9 cellular contexts compared by ENCODE assay signal in genomic region chr5:60161340-60161934, GRCh38.
A peak's percentile ranks its signal among the peaks of the same experiment; 100 is the strongest.
DNase-seq lines count a peak whose midpoint lies in the region; ATAC-seq and TF ChIP-seq lines count a peak whose summit lies in the region.
"Had no signal": no experiment of that assay in that cellular context is flagged by ENCODE, and none has a peak within 500 bp of the region (broad histone marks: within the 10 kb centered on the region; RNA-seq: fewer than 3 reads in every experiment).

No MANE protein-coding gene starts in this region.

- H3K27me3 ChIP-seq in neural cell (ENCODE audit: insufficient read depth, low read depth, low read length): no peaks in the 10 kb centered on the region
- H3K27me3 ChIP-seq: SJCRH30 had no signal

- H3K9me3 ChIP-seq in neural cell (ENCODE audit: low read length): no peaks in the 10 kb centered on the region
- H3K9me3 ChIP-seq: SJCRH30 had no signal

- no peak overlapping the region for H2AFZ ChIP-seq in neural cell (ENCODE audit: low read depth, low read length)

- no peak overlapping the region for H3K27ac ChIP-seq in neural cell (ENCODE audit: low read length)

- no peaks in the 10 kb centered on the region for H3F3A ChIP-seq in neural cell (ENCODE audit: insufficient read depth, low read length, poor library complexity, severe bottlenecking)

- H3K9me2 ChIP-seq in neural cell (ENCODE audit: insufficient read depth, low read length): no peaks in the 10 kb centered on the region

- H3K9ac ChIP-seq in neural cell (ENCODE audit: low read length): no peak overlapping the region

- no peaks in the 10 kb centered on the region for H3K36me3 ChIP-seq in neural cell (ENCODE audit: insufficient read depth, low read length)
- H3K36me3 ChIP-seq: SJCRH30 had no signal

- in situ Hi-C loops in astrocyte of the spinal cord (cut with HindIII; ENCODE audit: low sequenced_read_pairs): no loop called here

- no peak overlapping the region for H3K4me2 ChIP-seq in neural cell (ENCODE audit: low read length)

- H3K4me3 ChIP-seq in astrocyte of the spinal cord (ENCODE audit: low read depth, low read length) (no peak overlapping the region), neural cell (ENCODE audit: low read length) (no peak overlapping the region)
- H3K4me3 ChIP-seq: SJCRH30 had no signal

- H3K79me2 ChIP-seq in neural cell (replicated peaks; ENCODE audit: insufficient read depth, low read length): no peaks in the 10 kb centered on the region

- no peak for TF ChIP-seq EP300 in neural cell (conservative IDR thresholded peaks at IDR 0.05; ENCODE audit: poor library complexity, severe bottlenecking)

- peak; percentile 67 for TF ChIP-seq CTCF in LNCAP (IDR thresholded peaks at IDR 0.05)
- peak; percentile 68 for TF ChIP-seq CTCF in astrocyte of the spinal cord (IDR thresholded peaks at IDR 0.05; ENCODE audit: low read depth, low read length)
- TF ChIP-seq CTCF in neural cell (IDR thresholded peaks at IDR 0.05; ENCODE audit: poor library complexity, severe bottlenecking): peak; percentile 64

- ATAC-seq in GM21423 (IDR thresholded peaks at IDR 0.05; ENCODE audit: unreplicated experiment) (peak; percentile 77), left colon (no peak)

- peak; percentile 47 for DNase-seq in EL
- peak; percentile 55 for DNase-seq in astrocyte of the spinal cord (ENCODE audit: low read depth, low spot score)
- no peak for DNase-seq in stimulated activated naive CD4-positive, alpha-beta T cell treated with Interleukin-2 at 50 U/mL for 16 hours (lab: John Stamatoyannopoulos, UW)
- no peak for DNase-seq in left colon
- no peak for DNase-seq in islet precursor cell

- TF ChIP-seq RAD21 in neural cell (conservative IDR thresholded peaks at IDR 0.05): peak; percentile 62

- intact Hi-C loops in left colon (cut with DNase I, micrococcal nuclease): no loop called here

- no peaks in the 10 kb centered on the region for H4K20me1 ChIP-seq in neural cell (ENCODE audit: insufficient read depth)

TF ChIP-seq in neural cell, 6 proteins besides CTCF, POLR2A, EP300 and RAD21:
- peak; percentile 69 for TF ChIP-seq SMC3 (conservative IDR thresholded peaks at IDR 0.05; ENCODE audit: poor library complexity)
- TF ChIP-seq EZH2 (IDR thresholded peaks at IDR 0.05; ENCODE audit: borderline replicate concordance, insufficient read depth, low read length, poor library complexity, severe bottlenecking): no peak

Comparison
In these comparisons a context has a peak if more than half of its experiments do, and no peak if none do; other contexts are left out.
1. DNase-seq: peak in EL (single experiment) and astrocyte of the spinal cord (single experiment); none in stimulated activated naive CD4-positive, alpha-beta T cell treated with Interleukin-2 at 50 U/mL for 16 hours (single experiment), left colon (0 of 2) and islet precursor cell (single experiment).
2. Peak in every context shown above with its lines, with median percentiles within 50 percentile points of each other: CTCF ChIP-seq.